In genomic region chr11:31958086-31958735, GRCh38 we compare ENCODE assay signal across 9 cellular contexts.
DNase-seq lines count a peak whose midpoint lies in the region; ATAC-seq, FAIRE-seq and TF ChIP-seq lines count a peak whose summit lies in the region.
"Had no signal": no experiment of that assay in that cellular context is flagged by ENCODE, and none has a peak within 500 bp of the region (broad histone marks: within the 10 kb centered on the region; RNA-seq: fewer than 3 reads in every experiment).

No MANE protein-coding gene starts in this region.

- no peaks in the 10 kb centered on the region for H4K20me1 ChIP-seq in GM12878 (ENCODE audit: control insufficient read depth, insufficient read depth)

- no peaks in the 10 kb centered on the region for H3K4me1 ChIP-seq in GM12878 (ENCODE audit: control insufficient read depth, insufficient read depth, low read length)

- SMC1A ChIA-PET in GM12878 (lab: Charles Lee; ENCODE audit: uncharacterized antibody, unreplicated experiment), result interaction anchor here (0.7 to 6.4 kb wide), 31 partner anchors 8 to 851 kb away, joined by 3 to 70 read pairs (median 5); no protein-coding TSS in a partner anchor

- peak; percentile 91 for TF ChIP-seq RAD21 in GM12878 (IDR thresholded peaks at IDR 0.05; ENCODE audit: insufficient read depth, low read depth, low read length)

- peak overlapping the region; percentile 18 for H2AFZ ChIP-seq in GM12878 (ENCODE audit: control insufficient read depth, low read depth, low read length)

- POLR2A ChIA-PET in GM12878 (lab: Charles Lee), result no interaction called here

- FAIRE-seq in GM12878 (lab: Jason Lieb, UNC), result no peak

- peak; percentile 88 to 91 (median 91) for TF ChIP-seq CTCF in GM12878 (IDR thresholded peaks at IDR 0.05 in 2 of 3, conservative IDR thresholded peaks at IDR 0.05 in 1 of 3; ENCODE audit: control insufficient read depth in 2 of 3, extremely low read depth in 1 of 3, insufficient read depth in 1 of 3, low read depth in 3 of 3, low read length in 3 of 3)

- DNase-seq in D341Med (ENCODE audit: low spot score) (peak; percentile 83), SW480 (ENCODE audit: low spot score) (peak; percentile 31), GM12878 (ENCODE audit: low read depth, low spot score) (peak; percentile 9), iPS DF 4.7 (ENCODE audit: extremely low read depth, low spot score) (peak; percentile 56)
- DNase-seq in stimulated activated CD4-positive, alpha-beta T cell treated with anti-CD3 and anti-CD28 coated beads, Interleukin-15, amount 100 ng/mL, for 48 hours (ENCODE audit: low read depth in 2 of 2), result peak; percentile 21 to 56
- DNase-seq: activated B cell treated with CpG ODN at 0.5 μM for 24 hours had no signal

- RAD21 ChIA-PET in GM12878 (lab: Charles Lee; ENCODE audit: unreplicated experiment), result interaction anchor here (0.8 to 5.4 kb wide), 36 partner anchors 8 to 854 kb away, joined by 3 to 67 read pairs (median 4); partner anchors contain the start of genes DCDC1 and DNAJC24

- WGBS in GM12878 (ENCODE audit: insufficient coverage, insufficient replicate concordance, low lambda C conversion rate, missing lambda C conversion rate), result 29% methylated on average over 15 of the region's 15 CpGs

- intact Hi-C loops in GM12878 (cut with micrococcal nuclease; ENCODE audit: unreplicated experiment), result loop anchor here (1.0 to 5.0 kb wide), 9 partner anchors 86 to 851 kb away; partner anchors contain the start of gene PAX6

- no peaks in the 10 kb centered on the region for H3K27me3 ChIP-seq in GM12878 (replicated peaks in 1 of 2; ENCODE audit: control insufficient read depth in 2 of 2, insufficient read depth in 2 of 2, low read length in 1 of 2)

- in situ Hi-C loops in GM12878 (cut with MboI), result loop anchor here (5.0 to 10.0 kb wide), 4 partner anchors 316 to 853 kb away; no protein-coding TSS in a partner anchor

- no TSS peak for BruUV-seq in GM12878 (replicated peaks; lab: Mats Ljungman, UMichigan)

- no peak overlapping the region for H3K9ac ChIP-seq in GM12878 (ENCODE audit: control insufficient read depth, insufficient read depth, low read length)

- CTCF ChIA-PET in GM12878 (lab: Yijun Ruan, JAX), result interaction anchor here (0.6 to 5.4 kb wide), 86 partner anchors 8 to 851 kb away, joined by 3 to 112 read pairs (median 4); partner anchors contain the start of genes DCDC1, DNAJC24, ELP4 and IMMP1L

- no peak for TF ChIP-seq EP300 in GM12878 (IDR thresholded peaks at IDR 0.05; ENCODE audit: borderline replicate concordance in 1 of 2, control insufficient read depth in 1 of 2, low read depth in 2 of 2, low read length in 2 of 2)

- H3K27ac ChIP-seq in GM12878 (ENCODE audit: control insufficient read depth, insufficient read depth), result no peak overlapping the region

- H3K4me3 ChIP-seq in GM12878, result no peak overlapping the region

- peak; percentile 89 for ATAC-seq in GM19452 (IDR thresholded peaks at IDR 0.05; ENCODE audit: unreplicated experiment)
- peak; percentile 68 for ATAC-seq in HG03457 (IDR thresholded peaks at IDR 0.05; ENCODE audit: unreplicated experiment)
- ATAC-seq in GM12878, result peak; percentile 98
- ATAC-seq in GM19397 (IDR thresholded peaks at IDR 0.05; ENCODE audit: unreplicated experiment), result no peak

- no peak overlapping the region for H3K4me2 ChIP-seq in GM12878 (ENCODE audit: control insufficient read depth, insufficient read depth)

- no peaks in the 10 kb centered on the region; the same call in 2 of the 3 replicates for H3K9me3 ChIP-seq in GM12878 (replicated peaks; ENCODE audit: control insufficient read depth, insufficient read depth, low read length)

- H3K36me3 ChIP-seq in GM12878 (ENCODE audit: control insufficient read depth in 2 of 2, insufficient read depth in 2 of 2, low read length in 1 of 2), result no peaks in the 10 kb centered on the region

- no peak for TF ChIP-seq POLR2A in GM12878 (IDR thresholded peaks at IDR 0.05; ENCODE audit: low read depth, low read length)

- no peaks in the 10 kb centered on the region for H3K79me2 ChIP-seq in GM12878 (ENCODE audit: control insufficient read depth, insufficient read depth, low read length)

TF ChIP-seq in GM12878, 131 proteins besides CTCF, POLR2A, EP300 and RAD21 (continues in another document):
- TF ChIP-seq NFIC (IDR thresholded peaks at IDR 0.05; ENCODE audit: low read depth, low read length) (no peak), EGR1 (IDR thresholded peaks at IDR 0.05; ENCODE audit: borderline replicate concordance in 1 of 2, low read depth in 2 of 2, low read length in 2 of 2) (no peak), ATF2 (IDR thresholded peaks at IDR 0.05; ENCODE audit: low read length) (no peak), SMC3 (IDR thresholded peaks at IDR 0.05; ENCODE audit: borderline replicate concordance, low read length) (peak; percentile 95), ZNF24 (IDR thresholded peaks at IDR 0.05) (no peak), YY1 (IDR thresholded peaks at IDR 0.05; ENCODE audit: low read depth, low read length) (peak; percentile 76), USF2 (IDR thresholded peaks at IDR 0.05; ENCODE audit: borderline replicate concordance, low read depth, low read length) (no peak), LARP7 (IDR thresholded peaks at IDR 0.05) (no peak), SMAD5 (IDR thresholded peaks at IDR 0.05; ENCODE audit: low read depth) (no peak), MTA3 (IDR thresholded peaks at IDR 0.05; ENCODE audit: borderline replicate concordance, low read length) (no peak), JUND (IDR thresholded peaks at IDR 0.05; ENCODE audit: low read depth, low read length) (no peak), CUX1 (IDR thresholded peaks at IDR 0.05; ENCODE audit: insufficient replicate concordance, low read depth, low read length) (no peak)

Comparison
In these comparisons a context has a peak if more than half of its experiments do, and no peak if none do; other contexts are left out.
1. DNase-seq: peak in every context shown above with its lines; median percentile 83 in D341Med; 56 in iPS DF 4.7; 38 in stimulated activated CD4-positive, alpha-beta T cell treated with anti-CD3 and anti-CD28 coated beads, Interleukin-15, amount 100 ng/mL, for 48 hours; 31 in SW480; 9 in GM12878.